Comparison of ENCODE assay signal across 8 cellular contexts in the genomic region with DNA sequence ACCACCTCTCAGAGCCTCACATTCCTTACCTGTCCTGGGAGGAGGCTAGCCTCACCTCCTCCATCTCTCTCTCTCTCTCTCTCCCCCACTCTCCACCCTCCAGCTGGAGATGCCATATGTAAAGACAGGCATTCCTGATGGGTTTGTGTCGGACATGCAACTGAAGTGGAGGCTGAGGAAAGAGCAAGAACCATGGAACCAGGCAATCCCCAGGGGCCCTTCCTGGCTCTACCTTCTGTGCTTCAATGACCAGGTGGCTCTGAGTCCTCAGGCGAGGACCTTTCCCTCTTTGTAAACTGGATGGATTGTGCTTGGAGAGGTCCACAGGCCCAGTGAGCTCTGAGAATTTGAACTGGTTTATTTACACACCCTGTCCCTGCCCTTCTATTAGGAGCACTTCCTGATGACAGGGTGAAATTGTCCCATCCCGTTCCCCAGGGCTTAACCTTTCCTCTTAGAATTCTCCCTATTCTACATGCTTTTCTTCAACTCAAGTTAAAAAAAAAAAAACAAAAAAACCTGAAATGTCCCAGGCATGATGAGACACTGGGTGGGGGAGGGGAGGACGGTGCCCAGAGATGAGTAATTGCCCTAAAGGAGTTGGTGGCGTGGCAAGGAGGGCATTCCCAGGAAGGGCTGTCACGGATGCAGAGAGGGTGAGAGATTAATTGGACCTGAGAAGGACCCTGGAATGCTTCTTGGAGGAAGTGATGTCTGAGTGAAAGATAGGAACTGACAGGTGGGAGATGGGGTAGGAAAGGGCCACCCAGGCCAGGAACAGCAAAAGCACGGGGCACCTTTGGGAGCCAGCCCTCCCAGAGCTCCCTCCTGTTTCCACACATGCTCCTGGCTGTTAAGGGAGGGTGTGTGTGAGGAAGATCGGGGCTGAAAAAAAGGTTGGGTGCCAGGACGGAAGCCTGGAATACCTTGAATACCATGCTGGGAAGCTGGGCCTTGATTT. TPM values are rescaled to one million over a fixed set of nuclear protein-coding genes. Genes with fewer than 3 reads are reported as not detected.
A peak's percentile ranks its signal among the peaks of the same experiment; 100 is the strongest.
DNase-seq lines count a peak whose midpoint lies in the region; ATAC-seq and TF ChIP-seq lines count a peak whose summit lies in the region.

No MANE protein-coding gene starts in this region.

- no peak overlapping the region for H4K8ac ChIP-seq in H9 (replicated peaks; ENCODE audit: insufficient read length, low read depth, low read length)
- peak overlapping the region; percentile 78 for H4K8ac ChIP-seq in mesenchymal stem cell (ENCODE audit: low read length)

- H2BK15ac ChIP-seq in H9 (ENCODE audit: low read depth, low read length), result no peak overlapping the region
- no peak overlapping the region for H2BK15ac ChIP-seq in mesenchymal stem cell (ENCODE audit: low read depth, poor library complexity, severe bottlenecking)

- H3K36me3 Mint-ChIP-seq in H9 (ENCODE audit: insufficient read depth in 1 of 3, low read depth in 3 of 3), result peaks cover 3 to 23% (median 15%) of the 10 kb centered on the region in 3 experiments; a peak in 6 of 7 replicates
- peaks cover 5% of the 10 kb centered on the region for H3K36me3 Mint-ChIP-seq in activated CD4-positive, alpha-beta T cell treated with anti-CD3 and anti-CD28 coated beads, Interleukin-2, amount 10 ng/mL, durations not matched to agents 7 days and 5 days (ENCODE audit: low read depth)

- H3K27ac Mint-ChIP-seq in H9, result peak overlapping the region; percentile 35 to 86 (median 80); a peak in 4 of 7 replicates
- H3K27ac Mint-ChIP-seq in activated CD4-positive, alpha-beta T cell treated with anti-CD3 and anti-CD28 coated beads, Interleukin-2, amount 10 ng/mL, durations not matched to agents 7 days and 5 days, result no peak overlapping the region

- H3K4me1 ChIP-seq in H9 (ENCODE audit: insufficient read depth, low read length) (peaks cover 11% of the 10 kb centered on the region; the same call in 1 of the 2 replicates), mesenchymal stem cell (ENCODE audit: control insufficient read depth, insufficient read depth, low read depth, low read length) (peaks cover 75% of the 10 kb centered on the region)

- in situ Hi-C loops in ACHN (cut with HindIII; ENCODE audit: low pct_ligation_motif_present, low pct_unique_long_range_greater_than_20kb, low sequenced_read_pairs), result no loop called here
- in situ Hi-C loops in brain microvascular endothelial cell (cut with HindIII; ENCODE audit: low pct_ligation_motif_present, low sequenced_read_pairs), result no loop called here

- H3K4me3 ChIP-seq in brain microvascular endothelial cell (ENCODE audit: low read depth, low read length) (no peak overlapping the region), mesenchymal stem cell (ENCODE audit: insufficient read depth in 1 of 2, low read depth in 1 of 2, low read length in 2 of 2) (no peak overlapping the region)

- H3K4ac ChIP-seq in H9 (ENCODE audit: low read depth, low read length), result no peak overlapping the region
- H3K4ac ChIP-seq in mesenchymal stem cell (ENCODE audit: low read depth in 1 of 2, low read length in 2 of 2), result peak overlapping the region in 1 of 2 experiments; percentile 33

- H3K9me3 ChIP-seq in H9 (ENCODE audit: control insufficient read depth, low read depth, low read length) (no peaks in the 10 kb centered on the region), mesenchymal stem cell (ENCODE audit: control insufficient read depth, low read length) (no peaks in the 10 kb centered on the region)

- H3K9me3 Mint-ChIP-seq in H9, result no peaks in the 10 kb centered on the region
- H3K9me3 Mint-ChIP-seq in activated CD4-positive, alpha-beta T cell treated with anti-CD3 and anti-CD28 coated beads, Interleukin-2, amount 10 ng/mL, durations not matched to agents 7 days and 5 days, result no peaks in the 10 kb centered on the region

- H3K79me1 ChIP-seq in H9 (ENCODE audit: insufficient read depth, low read depth, low read length, poor library complexity, severe bottlenecking) (no peaks in the 10 kb centered on the region), mesenchymal stem cell (replicated peaks; ENCODE audit: low read length, poor library complexity, severe bottlenecking) (peaks cover 25% of the 10 kb centered on the region)

- no CpG with 5 or more reads among the region's 9 CpGs for WGBS in H9 (ENCODE audit: extremely low coverage, insufficient read length, low lambda C conversion rate)
- 29% methylated on average over 9 of the region's 9 CpGs for WGBS in mesenchymal stem cell

- H4K91ac ChIP-seq in H9 (ENCODE audit: insufficient read length, low read depth, low read length) (no peak overlapping the region), mesenchymal stem cell (ENCODE audit: low read length) (peak overlapping the region; percentile 81)

- H3K23me2 ChIP-seq in H9 (ENCODE audit: insufficient read length, low read depth, low read length, poor library complexity, severe bottlenecking), result no peaks in the 10 kb centered on the region

- H3K4me3 Mint-ChIP-seq in H9, result no peak overlapping the region; a peak in 1 of 5 replicates
- no peak overlapping the region for H3K4me3 Mint-ChIP-seq in activated CD4-positive, alpha-beta T cell treated with anti-CD3 and anti-CD28 coated beads, Interleukin-2, amount 10 ng/mL, durations not matched to agents 7 days and 5 days

- H3K9ac ChIP-seq in H9 (ENCODE audit: extremely low read depth, insufficient read length, low read length) (no peak overlapping the region), mesenchymal stem cell (ENCODE audit: low read length) (peak overlapping the region; percentile 48)

- DNase-seq in ACHN (peak; percentile 94), H9 (no peak), brain microvascular endothelial cell (peak; percentile 54), mesenchymal stem cell (peak; percentile 83), middle frontal gyrus (ENCODE audit: extremely low spot score, low spot score) (no peak), NCI-H1105 (lab: John Stamatoyannopoulos, UW) (no peak)
- no peak for DNase-seq in activated CD4-positive, alpha-beta T cell treated with anti-CD3 and anti-CD28 coated beads, Interleukin-2, amount 10 ng/mL, durations not matched to agents 7 days and 5 days

- H3K27ac ChIP-seq in H9 (ENCODE audit: insufficient read length, low read depth, low read length) (no peak overlapping the region), brain microvascular endothelial cell (peak overlapping the region; percentile 43), mesenchymal stem cell (ENCODE audit: low read length, poor library complexity, severe bottlenecking) (peak overlapping the region; percentile 81)

- CTCF ChIA-PET in activated CD4-positive, alpha-beta T cell treated with anti-CD3 and anti-CD28 coated beads, Interleukin-2, amount 10 ng/mL, durations not matched to agents 7 days and 5 days (lab: Charles Lee), result interaction anchor here (0.8 to 2.1 kb wide), 4 partner anchors 12 to 34 kb away, joined by 3 to 5 read pairs (median 4); no protein-coding TSS in a partner anchor

- no peaks in the 10 kb centered on the region for H4K20me1 ChIP-seq in H9 (ENCODE audit: control insufficient read depth, insufficient read depth, insufficient read length)

- peaks cover 3% of the 10 kb centered on the region for H3K36me3 ChIP-seq in brain microvascular endothelial cell (replicated peaks)
- H3K36me3 ChIP-seq in mesenchymal stem cell (ENCODE audit: control insufficient read depth in 1 of 2, insufficient read depth in 2 of 2, low read depth in 1 of 2, low read length in 2 of 2), result peaks cover 8 to 39% of the 10 kb centered on the region in 2 experiments

- H3K14ac ChIP-seq in H9 (ENCODE audit: insufficient read depth, low read length) (no peak overlapping the region), mesenchymal stem cell (ENCODE audit: low read length in 2 of 2) (peak overlapping the region in 1 of 2 experiments; percentile 68)

- H3K79me2 ChIP-seq in H9 (ENCODE audit: insufficient read depth, low read length), result no peaks in the 10 kb centered on the region

- H2BK20ac ChIP-seq in H9 (ENCODE audit: low read depth, low read length, poor library complexity, severe bottlenecking), result no peak overlapping the region

- no peak for TF ChIP-seq CTCF in H9 (conservative IDR thresholded peaks at IDR 0.05)
- TF ChIP-seq CTCF in brain microvascular endothelial cell (IDR thresholded peaks at IDR 0.05; ENCODE audit: low read depth, low read length, missing control alignments), result no peak

- no peaks in the 10 kb centered on the region; the same call in 1 of the 2 replicates for H3K27me3 Mint-ChIP-seq in H9 (ENCODE audit: low read depth)
- H3K27me3 Mint-ChIP-seq in activated CD4-positive, alpha-beta T cell treated with anti-CD3 and anti-CD28 coated beads, Interleukin-2, amount 10 ng/mL, durations not matched to agents 7 days and 5 days, result no peaks in the 10 kb centered on the region

- H2BK12ac ChIP-seq in H9 (ENCODE audit: insufficient read length, low read depth, low read length), result no peak overlapping the region
- H2BK12ac ChIP-seq in mesenchymal stem cell (ENCODE audit: low read length in 2 of 2), result peak overlapping the region; percentile 44 to 76

- H3K23ac ChIP-seq in H9 (ENCODE audit: insufficient read length, low read depth, low read length) (no peak overlapping the region), mesenchymal stem cell (ENCODE audit: low read length in 2 of 2) (no peak overlapping the region)

- H3T11ph ChIP-seq in H9 (ENCODE audit: low read length), result no peak overlapping the region

- POLR2A ChIA-PET in activated CD4-positive, alpha-beta T cell treated with anti-CD3 and anti-CD28 coated beads, Interleukin-2, amount 10 ng/mL, durations not matched to agents 7 days and 5 days (lab: Charles Lee), result no interaction called here

- peaks cover 55% of the 10 kb centered on the region in 2 experiments for H3K4me1 Mint-ChIP-seq in H9
- H3K4me1 Mint-ChIP-seq in activated CD4-positive, alpha-beta T cell treated with anti-CD3 and anti-CD28 coated beads, Interleukin-2, amount 10 ng/mL, durations not matched to agents 7 days and 5 days, result peaks cover 22% of the 10 kb centered on the region

- H3K4me2 ChIP-seq in H9 (ENCODE audit: insufficient read depth, insufficient read length, low read length), result no peak overlapping the region
- no peak overlapping the region for H3K4me2 ChIP-seq in mesenchymal stem cell (ENCODE audit: low read length, poor library complexity, severe bottlenecking)

- H2AFZ ChIP-seq in H9 (ENCODE audit: low read length), result no peak overlapping the region
- H2AFZ ChIP-seq in mesenchymal stem cell (ENCODE audit: low read depth, low read length), result no peak overlapping the region

- H2BK5ac ChIP-seq in H9 (ENCODE audit: insufficient read length, low read length) (no peak overlapping the region), mesenchymal stem cell (ENCODE audit: low read depth, low read length, poor library complexity, severe bottlenecking) (no peak overlapping the region)

- H3K27me3 ChIP-seq in H9 (ENCODE audit: insufficient read depth, low read length) (no peaks in the 10 kb centered on the region), brain microvascular endothelial cell (replicated peaks) (no peaks in the 10 kb centered on the region), mesenchymal stem cell (ENCODE audit: control insufficient read depth in 1 of 2, insufficient read depth in 1 of 2, low read length in 2 of 2) (no peaks in the 10 kb centered on the region)

- H2BK120ac ChIP-seq in H9 (ENCODE audit: low read depth, low read length, poor library complexity, severe bottlenecking) (no peak overlapping the region), mesenchymal stem cell (ENCODE audit: low read depth, low read length) (no peak overlapping the region)

- H2AK5ac ChIP-seq in H9 (ENCODE audit: insufficient read length, low read length) (no peak overlapping the region), mesenchymal stem cell (ENCODE audit: low read length, severe bottlenecking) (peak overlapping the region; percentile 48)

- no peak overlapping the region for H4K5ac ChIP-seq in H9 (ENCODE audit: insufficient read length, low read depth, low read length)

- no peak overlapping the region for H3K18ac ChIP-seq in H9 (ENCODE audit: insufficient read length, low read depth, low read length)
- peak overlapping the region; percentile 73 to 85 for H3K18ac ChIP-seq in mesenchymal stem cell (ENCODE audit: low read depth in 1 of 2, low read length in 2 of 2)

- H3K56ac ChIP-seq in H9 (ENCODE audit: insufficient read length, low read depth, low read length), result no peak overlapping the region

- no peak for ATAC-seq in GM21723 (IDR thresholded peaks at IDR 0.05; ENCODE audit: unreplicated experiment)

RNA-seq across cellular contexts. Expression of a gene that starts 50.2 kb away (rescaled TPM):
- 65.9 and 69.2 TPM in 2 replicates for total RNA-seq in H9 (2021)
- 68.4 TPM for polyA plus RNA-seq in mesenchymal stem cell (2013, experiment 1 of 2)
- 68.6 TPM for polyA plus RNA-seq in mesenchymal stem cell (2013, experiment 2 of 2)
- 100 to 1,000 TPM; 137 to 143 TPM for total RNA-seq in activated CD4-positive, alpha-beta T cell treated with anti-CD3 and anti-CD28 coated beads, Interleukin-2, amount 10 ng/mL, durations not matched to agents 7 days and 5 days

Comparison
In these comparisons a context has a peak if more than half of its experiments do, and no peak if none do; other contexts are left out.
1. DNase-seq: peak in ACHN (single experiment), brain microvascular endothelial cell (single experiment) and mesenchymal stem cell (single experiment); none in H9 (single experiment), middle frontal gyrus (single experiment), activated CD4-positive, alpha-beta T cell treated with anti-CD3 and anti-CD28 coated beads, Interleukin-2, amount 10 ng/mL, durations not matched to agents 7 days and 5 days (single experiment) and NCI-H1105 (single experiment).